In the genomic region with DNA sequence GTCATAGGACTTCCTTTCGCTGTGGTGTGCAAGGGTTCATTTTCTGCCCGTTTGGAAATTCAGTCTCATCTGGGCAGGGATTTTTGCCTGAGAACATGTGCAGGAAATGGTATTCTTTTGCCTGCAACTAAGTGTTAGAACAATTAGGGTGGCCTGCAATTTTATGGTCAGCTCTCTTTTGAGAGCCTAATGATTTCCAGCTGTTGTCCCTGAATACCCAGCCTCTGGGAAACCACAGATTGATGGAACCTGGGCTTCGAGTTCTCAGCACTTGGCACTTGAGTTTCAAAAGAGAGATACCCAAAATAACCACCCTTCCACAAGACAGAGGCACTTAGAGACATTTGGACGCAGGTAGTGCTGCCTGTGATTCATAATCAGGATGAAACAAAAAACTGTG, we compare ENCODE assay signal across 23 cellular contexts.
"Had no signal": no experiment of that assay in that cellular context is flagged by ENCODE, and none has a peak within 500 bp of the region (broad histone marks: within the 10 kb centered on the region; RNA-seq: fewer than 3 reads in every experiment).

No MANE protein-coding gene starts in this region.

- H3K9me3 Mint-ChIP-seq: activated T-helper 1 cell treated with anti-CD3 and anti-CD28 coated beads, Interleukin-12 subunit alpha, Interleukin-12 subunit beta, Interleukin-2, Interleukin-4 antibody, amounts not matched to agents 30 ng/mL and 10 ng/mL and 1 ng/mL, durations not matched to agents 14 hours and 24 hours and 36 hours; neural progenitor cell had no signal

- H3K27me3 ChIP-seq: cardiac muscle cell, neural progenitor cell, tibial nerve, uterus had no signal

- H3K27ac ChIP-seq: cardiac muscle cell, heart right ventricle, neural progenitor cell, prostate gland, skin epidermis, tibial nerve, uterus, WERI-Rb-1 had no signal

- H3K4me1 Mint-ChIP-seq: memory B cell; naive thymus-derived CD4-positive, alpha-beta T cell had no signal

- H3K27me3 Mint-ChIP-seq: activated naive CD8-positive, alpha-beta T cell; memory B cell had no signal

- H3K4me3 ChIP-seq: cardiac muscle cell, heart right ventricle, neural progenitor cell, prostate gland, skin epidermis, tibial nerve, uterus had no signal

- H3K4me1 ChIP-seq: prostate gland, uterus had no signal

- H3K36me3 Mint-ChIP-seq: activated naive CD8-positive, alpha-beta T cell; memory B cell; naive thymus-derived CD4-positive, alpha-beta T cell; neural progenitor cell had no signal

- H3K27ac Mint-ChIP-seq: activated naive CD8-positive, alpha-beta T cell; activated T-helper 1 cell treated with anti-CD3 and anti-CD28 coated beads, Interleukin-12 subunit alpha, Interleukin-12 subunit beta, Interleukin-2, Interleukin-4 antibody, amounts not matched to agents 30 ng/mL and 10 ng/mL and 1 ng/mL, durations not matched to agents 14 hours and 24 hours and 36 hours; memory B cell; naive thymus-derived CD4-positive, alpha-beta T cell had no signal

- ATAC-seq: left ventricle myocardium superior; naive thymus-derived CD4-positive, alpha-beta T cell; right cardiac atrium; stimulated activated naive CD8-positive, alpha-beta T cell treated with anti-CD3 and anti-CD28 coated beads, Interleukin-15, Interleukin-2, amounts not matched to agents 100 U/mL and 50 U/mL, for 24 hours had no signal

- H3K4me3 Mint-ChIP-seq: activated naive CD8-positive, alpha-beta T cell; activated T-helper 1 cell treated with anti-CD3 and anti-CD28 coated beads, Interleukin-12 subunit alpha, Interleukin-12 subunit beta, Interleukin-2, Interleukin-4 antibody, amounts not matched to agents 30 ng/mL and 10 ng/mL and 1 ng/mL, durations not matched to agents 14 hours and 24 hours and 36 hours; memory B cell; naive thymus-derived CD4-positive, alpha-beta T cell; neural progenitor cell had no signal

- DNase-seq: activated CD4-positive, alpha-beta T cell treated with anti-CD3 and anti-CD28 coated beads for 1 hour; activated CD4-positive, alpha-beta T cell treated with anti-CD3 and anti-CD28 coated beads, Interleukin-2, amount 50 U/mL, for 48 hours; activated T-cell treated with anti-CD3 and anti-CD28 coated beads for 4 hours; amniotic stem cell; dermis blood vessel endothelial cell; effector memory CD4-positive, alpha-beta T cell; heart right ventricle; kidney glomerular epithelial cell; left ventricle myocardium superior; naive thymus-derived CD4-positive, alpha-beta T cell; right cardiac atrium; stimulated activated naive CD8-positive, alpha-beta T cell treated with anti-CD3 and anti-CD28 coated beads, Interleukin-15, Interleukin-2, amounts not matched to agents 100 U/mL and 50 U/mL, for 24 hours; substantia nigra; uterus; WERI-Rb-1 had no signal

- H3K36me3 ChIP-seq: cardiac muscle cell, heart right ventricle, neural progenitor cell, prostate gland, tibial nerve, uterus, WERI-Rb-1 had no signal

- H3K9me3 ChIP-seq: heart right ventricle, prostate gland, tibial nerve, uterus had no signal
